In genomic region chr15:70023769-70024491, GRCh38 we compare ENCODE assay signal across 8 cellular contexts.
DNase-seq lines count a peak whose midpoint lies in the region; ATAC-seq and TF ChIP-seq lines count a peak whose summit lies in the region.

No MANE protein-coding gene starts in this region.

- in situ Hi-C loops in transverse colon (cut with MboI; ENCODE audit: low pct_ligation_motif_present in 1 of 4, low pct_unique_long_range_greater_than_20kb in 1 of 4, low sequenced_read_pairs in 3 of 4) = no loop called here

- no peaks in the 10 kb centered on the region for H3K36me3 ChIP-seq in transverse colon

- CTCF ChIA-PET in activated CD8-positive, alpha-beta T cell treated with anti-CD3 and anti-CD28 coated beads for 36 hours (lab: Charles Lee) = interaction anchor here (1.0 kb wide), 1 partner anchor 77 kb away, joined by 3 read pairs; no protein-coding TSS in a partner anchor

- H3K27me3 ChIP-seq in right cardiac atrium (ENCODE audit: control insufficient read depth, insufficient read depth) (no peaks in the 10 kb centered on the region), transverse colon (no peaks in the 10 kb centered on the region)

- H3K36me3 Mint-ChIP-seq in T-helper 1 cell treated with Interleukin-12 subunit alpha and Interleukin-12 subunit beta and Interleukin-4 antibody, amounts not matched to agents 30 μg/mL and 1 μg/mL, for 36 hours (ENCODE audit: low read depth) = peaks cover 4% of the 10 kb centered on the region
- no peaks in the 10 kb centered on the region for H3K36me3 Mint-ChIP-seq in activated CD8-positive, alpha-beta T cell treated with anti-CD3 and anti-CD28 coated beads for 36 hours (ENCODE audit: low read depth)

- H3K27ac ChIP-seq in right cardiac atrium (ENCODE audit: low read length) (no peak overlapping the region), transverse colon (peak overlapping the region; percentile 28 to 57 (median 50))

- POLR2A ChIA-PET in activated CD8-positive, alpha-beta T cell treated with anti-CD3 and anti-CD28 coated beads for 36 hours (lab: Charles Lee) = interaction anchor here (0.8 to 1.4 kb wide), 3 partner anchors 11 to 48 kb away, joined by 3 to 4 read pairs (median 3); no protein-coding TSS in a partner anchor

- no peak for TF ChIP-seq EP300 in transverse colon (IDR thresholded peaks at IDR 0.05; ENCODE audit: low read depth)

- no peak overlapping the region for H3K4me3 ChIP-seq in right cardiac atrium (ENCODE audit: low read length)
- H3K4me3 ChIP-seq in transverse colon = no peak overlapping the region

- H3K9me3 ChIP-seq in right cardiac atrium (ENCODE audit: control insufficient read depth, low read length) (no peaks in the 10 kb centered on the region), transverse colon (no peaks in the 10 kb centered on the region)

- H3K4me1 Mint-ChIP-seq in T-helper 1 cell treated with Interleukin-12 subunit alpha and Interleukin-12 subunit beta and Interleukin-4 antibody, amounts not matched to agents 30 μg/mL and 1 μg/mL, for 36 hours (ENCODE audit: low read depth) = peaks cover 25% of the 10 kb centered on the region
- peaks cover 18% of the 10 kb centered on the region for H3K4me1 Mint-ChIP-seq in activated CD8-positive, alpha-beta T cell treated with anti-CD3 and anti-CD28 coated beads for 36 hours (ENCODE audit: low read depth)

- no peak for ATAC-seq in activated CD8-positive, alpha-beta T cell treated with anti-CD3 and anti-CD28 coated beads for 36 hours
- ATAC-seq in right cardiac atrium = peak; percentile 59 to 84

- H3K27me3 Mint-ChIP-seq in T-helper 1 cell treated with Interleukin-12 subunit alpha and Interleukin-12 subunit beta and Interleukin-4 antibody, amounts not matched to agents 30 μg/mL and 1 μg/mL, for 36 hours (ENCODE audit: low read depth) = peaks cover 52% of the 10 kb centered on the region
- H3K27me3 Mint-ChIP-seq in activated CD8-positive, alpha-beta T cell treated with anti-CD3 and anti-CD28 coated beads for 36 hours = no peaks in the 10 kb centered on the region

- TF ChIP-seq POLR2A in transverse colon (IDR thresholded peaks at IDR 0.05) = no peak

- peaks cover 4% of the 10 kb centered on the region for H3K9me3 Mint-ChIP-seq in T-helper 1 cell treated with Interleukin-12 subunit alpha and Interleukin-12 subunit beta and Interleukin-4 antibody, amounts not matched to agents 30 μg/mL and 1 μg/mL, for 36 hours
- H3K9me3 Mint-ChIP-seq in activated CD8-positive, alpha-beta T cell treated with anti-CD3 and anti-CD28 coated beads for 36 hours = no peaks in the 10 kb centered on the region

- no peak overlapping the region for H3K4me3 Mint-ChIP-seq in T-helper 1 cell treated with Interleukin-12 subunit alpha and Interleukin-12 subunit beta and Interleukin-4 antibody, amounts not matched to agents 30 μg/mL and 1 μg/mL, for 36 hours
- no peak overlapping the region for H3K4me3 Mint-ChIP-seq in activated CD8-positive, alpha-beta T cell treated with anti-CD3 and anti-CD28 coated beads for 36 hours

- peak overlapping the region; percentile 89 for H3K27ac Mint-ChIP-seq in T-helper 1 cell treated with Interleukin-12 subunit alpha and Interleukin-12 subunit beta and Interleukin-4 antibody, amounts not matched to agents 30 μg/mL and 1 μg/mL, for 36 hours
- peak overlapping the region; percentile 75 for H3K27ac Mint-ChIP-seq in activated CD8-positive, alpha-beta T cell treated with anti-CD3 and anti-CD28 coated beads for 36 hours

- TF ChIP-seq CTCF in activated CD8-positive, alpha-beta T cell treated with anti-CD3 and anti-CD28 coated beads for 36 hours (IDR thresholded peaks at IDR 0.05) = no peak
- TF ChIP-seq CTCF in transverse colon (IDR thresholded peaks at IDR 0.05) = no peak

- no peak for DNase-seq in T-helper 1 cell
- no peak for DNase-seq in activated CD8-positive, alpha-beta T cell treated with anti-CD3 and anti-CD28 coated beads for 36 hours
- peak in 2 of 3 donors; percentile 51 to 71 for DNase-seq in right cardiac atrium
- peak; percentile 25 for DNase-seq in transverse colon
- no peak for DNase-seq in NCI-H187 (lab: John Stamatoyannopoulos, UW)
- no peak for DNase-seq in HUDEP-2 (lab: John Stamatoyannopoulos, UW; ENCODE audit: unreplicated experiment in 76 of 76)
- DNase-seq in stimulated activated CD4-positive, alpha-beta T cell treated with anti-CD3 and anti-CD28 coated beads, Interleukin-15, amount 100 ng/mL, for 24 hours = no peak

- 27% methylated on average over 16 of the region's 16 CpGs for WGBS in right cardiac atrium
- WGBS in transverse colon (ENCODE audit: low coverage in 1 of 2), 2 donors = 49 to 53% methylated on average over 3 to 16 of the region's 16 CpGs

- intact Hi-C loops in activated CD8-positive, alpha-beta T cell treated with anti-CD3 and anti-CD28 coated beads for 36 hours (cut with micrococcal nuclease) = no loop called here
- intact Hi-C loops in right cardiac atrium (cut with DNase I) (no loop called here), transverse colon (cut with DNase I; ENCODE audit: low total_unique reads) (loop anchor here (10.0 kb wide), 1 partner anchor 51 kb away; no protein-coding TSS in a partner anchor)

- peaks cover 17% of the 10 kb centered on the region for H3K4me1 ChIP-seq in right cardiac atrium (ENCODE audit: control insufficient read depth, insufficient read depth, low read length)
- H3K4me1 ChIP-seq in transverse colon = peaks cover 8 to 27% (median 13%) of the 10 kb centered on the region in 4 donors

Comparison
In these comparisons a context has a peak if more than half of its experiments do, and no peak if none do; other contexts are left out.
1. DNase-seq: peak in right cardiac atrium (2 of 3) and transverse colon (single experiment); none in T-helper 1 cell (0 of 5), activated CD8-positive, alpha-beta T cell treated with anti-CD3 and anti-CD28 coated beads for 36 hours (single experiment), NCI-H187 (0 of 2), HUDEP-2 (0 of 76) and stimulated activated CD4-positive, alpha-beta T cell treated with anti-CD3 and anti-CD28 coated beads, Interleukin-15, amount 100 ng/mL, for 24 hours (single experiment).